In the genomic region with DNA sequence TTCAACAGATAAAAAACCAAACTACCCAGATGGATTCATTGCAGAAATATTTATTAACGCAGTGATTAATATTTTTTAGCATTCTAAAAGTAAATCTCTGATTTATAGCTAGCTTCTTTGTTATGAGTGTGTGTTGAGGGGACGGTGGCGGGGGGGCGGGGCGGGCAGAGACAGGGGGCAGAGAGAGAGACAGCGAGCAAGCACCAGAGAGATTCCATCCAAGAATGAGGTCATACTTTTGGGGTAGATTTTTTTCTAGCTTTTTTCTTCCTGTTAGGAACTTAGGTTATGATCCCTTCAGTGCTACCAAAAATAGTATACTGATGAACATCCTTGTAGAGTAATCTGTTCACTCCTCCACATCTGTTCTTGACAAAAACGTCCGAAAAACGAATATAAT, we compare ENCODE assay signal across 1 cellular context.
TF ChIP-seq lines count a peak whose summit lies in the region.

No MANE protein-coding gene starts in this region.

TF ChIP-seq in H1, 55 proteins besides CTCF, POLR2A, EP300 and RAD21:
- TF ChIP-seq CBX8 (IDR thresholded peaks at IDR 0.05; ENCODE audit: borderline replicate concordance, low read depth, low read length) (no peak), YY1 (IDR thresholded peaks at IDR 0.05; ENCODE audit: low read depth, low read length) (no peak), CTBP2 (IDR thresholded peaks at IDR 0.05; ENCODE audit: borderline replicate concordance, insufficient read depth, insufficient read length, low read length) (no peak), HDAC2 (IDR thresholded peaks at IDR 0.05; ENCODE audit: borderline replicate concordance in 1 of 2, low read depth in 2 of 2, low read length in 2 of 2) (no peak), JUN (IDR thresholded peaks at IDR 0.05; ENCODE audit: low read depth, low read length) (no peak), POLR2AphosphoS5 (IDR thresholded peaks at IDR 0.05; ENCODE audit: low read depth, low read length) (no peak), MAFK (IDR thresholded peaks at IDR 0.05; ENCODE audit: low read depth, low read length) (no peak), TCF12 (IDR thresholded peaks at IDR 0.05; ENCODE audit: low read depth, low read length) (no peak), SP4 (IDR thresholded peaks at IDR 0.05; ENCODE audit: low read length) (no peak), RBBP5 (IDR thresholded peaks at IDR 0.05; ENCODE audit: borderline replicate concordance, low read depth, low read length) (no peak)
- TF ChIP-seq, protein P1, sequence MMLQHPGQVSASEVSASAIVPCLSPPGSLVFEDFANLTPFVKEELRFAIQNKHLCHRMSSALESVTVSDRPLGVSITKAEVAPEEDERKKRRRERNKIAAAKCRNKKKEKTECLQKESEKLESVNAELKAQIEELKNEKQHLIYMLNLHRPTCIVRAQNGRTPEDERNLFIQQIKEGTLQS (IDR thresholded peaks at IDR 0.05; ENCODE audit: insufficient read depth, low read depth, low read length): no peak
